In the genomic region with DNA sequence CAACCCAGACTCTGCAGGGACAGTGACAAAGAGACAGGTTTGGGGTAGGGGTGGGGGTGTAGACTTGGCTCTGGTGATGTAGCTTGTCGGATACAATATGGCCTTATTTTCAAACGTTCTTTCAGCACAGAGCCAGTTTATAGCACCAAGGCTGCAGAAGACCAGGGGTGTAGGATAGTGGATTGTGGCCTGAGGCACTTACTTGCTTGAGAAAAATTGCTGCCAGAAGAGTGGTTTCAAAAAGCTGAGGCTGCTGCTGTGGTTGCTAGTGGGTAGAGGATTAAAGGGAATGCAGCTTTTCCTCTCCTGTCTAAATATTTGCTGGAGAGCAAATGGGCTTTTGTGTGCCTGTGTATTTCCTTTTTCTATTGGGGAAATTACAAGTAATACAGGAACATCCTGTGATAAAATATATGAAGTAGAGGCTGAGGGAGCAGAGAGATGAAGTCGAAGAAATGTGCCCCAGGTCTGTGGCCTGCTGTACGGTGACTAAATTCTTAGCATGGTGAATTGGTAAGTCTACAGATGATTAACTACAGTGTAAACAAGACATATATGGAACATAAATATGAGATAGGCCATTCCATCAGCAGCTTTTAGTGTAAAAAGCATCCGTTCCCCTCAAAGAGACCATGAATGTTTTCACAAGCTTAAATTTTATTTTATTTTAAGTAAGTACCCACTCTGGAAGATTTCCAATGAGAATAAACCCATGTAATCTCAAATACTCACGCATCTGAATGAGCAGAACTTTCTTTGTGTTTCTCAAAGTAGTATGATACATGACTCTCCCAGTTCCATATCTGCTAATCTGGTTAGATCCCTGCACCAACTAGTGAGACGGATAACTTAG, we compare ENCODE assay signal across 10 cellular contexts.
DNase-seq lines count a peak whose midpoint lies in the region; ATAC-seq, FAIRE-seq and TF ChIP-seq lines count a peak whose summit lies in the region.
"Had no signal": no experiment of that assay in that cellular context is flagged by ENCODE, and none has a peak within 500 bp of the region (broad histone marks: within the 10 kb centered on the region; RNA-seq: fewer than 3 reads in every experiment).

No MANE protein-coding gene starts in this region.

- H3K9me1 ChIP-seq in endothelial cell of umbilical vein (replicated peaks; ENCODE audit: control insufficient read depth, extremely low read depth, insufficient read depth, low read length), result no peaks in the 10 kb centered on the region

- peaks cover 15% of the 10 kb centered on the region for H3K79me2 ChIP-seq in endothelial cell of umbilical vein (ENCODE audit: control insufficient read depth, insufficient read depth, low read length)
- peaks cover 48% of the 10 kb centered on the region for H3K79me2 ChIP-seq in smooth muscle cell (ENCODE audit: low read depth)

- DNase-seq in DMS 273 (lab: John Stamatoyannopoulos, UW; ENCODE audit: unreplicated experiment) (peak; percentile 6), DMS 273 treated with DMSO at 0.1 percent for 48 hours (lab: John Stamatoyannopoulos, UW) (no peak), endothelial cell of umbilical vein (ENCODE audit: low read depth, low spot score) (peak; percentile 60), smooth muscle cell (lab: John Stamatoyannopoulos, UW; ENCODE audit: unreplicated experiment) (no peak), GOT3 (lab: John Stamatoyannopoulos, UW) (no peak), NCI-H1694 treated with DMSO at 0.1 percent for 48 hours (lab: John Stamatoyannopoulos, UW) (no peak)
- DNase-seq in Jurkat, Clone E6-1 (ENCODE audit: low read depth, low spot score), result peak; percentile 39
- DNase-seq: brain microvascular endothelial cell had no signal

- H2AFZ ChIP-seq in endothelial cell of umbilical vein (ENCODE audit: low read depth, low read length) (no peak overlapping the region), smooth muscle cell (ENCODE audit: low read depth) (no peak overlapping the region)

- no TSS peak for BruUV-seq in endothelial cell of umbilical vein (replicated peaks; lab: Mats Ljungman, UMichigan)

- H3F3A ChIP-seq in smooth muscle cell (ENCODE audit: low read depth), result peaks cover 33% of the 10 kb centered on the region

- no peaks in the 10 kb centered on the region for H4K20me1 ChIP-seq in endothelial cell of umbilical vein (replicated peaks; ENCODE audit: control insufficient read depth, extremely low read depth, insufficient read depth, low read length)
- peaks cover 43% of the 10 kb centered on the region for H4K20me1 ChIP-seq in smooth muscle cell (ENCODE audit: low read depth)

- H3K4me3 ChIP-seq in Jurkat, Clone E6-1 (ENCODE audit: low read length), result no peak overlapping the region
- H3K4me3 ChIP-seq in endothelial cell of umbilical vein (replicated peaks in 1 of 3; ENCODE audit: insufficient read depth in 1 of 3, low read depth in 1 of 3, low read length in 3 of 3) (no peak overlapping the region), smooth muscle cell (peak overlapping the region; percentile 6)

- H3K36me3 ChIP-seq in endothelial cell of umbilical vein (ENCODE audit: control insufficient read depth in 2 of 2, extremely low read depth in 1 of 2, insufficient read depth in 2 of 2, low read length in 2 of 2) (no peaks in the 10 kb centered on the region), smooth muscle cell (ENCODE audit: low read depth) (no peaks in the 10 kb centered on the region)
- H3K36me3 ChIP-seq: brain microvascular endothelial cell had no signal

- peak overlapping the region; percentile 34 for H3K27ac ChIP-seq in endothelial cell of umbilical vein (ENCODE audit: insufficient read depth, low read depth, low read length)
- peak overlapping the region; percentile 80 for H3K27ac ChIP-seq in smooth muscle cell (ENCODE audit: low read depth)
- H3K27ac ChIP-seq: brain microvascular endothelial cell had no signal

- H3K4me2 ChIP-seq in endothelial cell of umbilical vein (ENCODE audit: insufficient read depth, low read length) (peak overlapping the region; percentile 46), smooth muscle cell (peak overlapping the region; percentile 76)

- TF ChIP-seq POLR2A in endothelial cell of umbilical vein (IDR thresholded peaks at IDR 0.05; ENCODE audit: low read depth, low read length), result no peak

- dilution Hi-C loops in endothelial cell of umbilical vein (cut with MboI; ENCODE audit: extremely low pct_ligation_motif_present, low sequenced_read_pairs), result no loop called here

- H3K9me3 ChIP-seq in endothelial cell of umbilical vein (replicated peaks; ENCODE audit: control insufficient read depth, insufficient read depth, low read length), result no peaks in the 10 kb centered on the region
- H3K9me3 ChIP-seq in smooth muscle cell (replicated peaks; ENCODE audit: low read depth), result no peaks in the 10 kb centered on the region

- POLR2A ChIA-PET in endothelial cell of umbilical vein (lab: Charles Lee), result no interaction called here

- FAIRE-seq in endothelial cell of umbilical vein (lab: Jason Lieb, UNC), result no peak
- FAIRE-seq: A204.1 had no signal

- CTCF ChIA-PET in endothelial cell of umbilical vein (lab: Charles Lee), result interaction anchor here (0.6 to 1.4 kb wide), 4 partner anchors 9 to 114 kb away, joined by 3 to 6 read pairs (median 3); no protein-coding TSS in a partner anchor

- H3K9ac ChIP-seq in endothelial cell of umbilical vein (replicated peaks; ENCODE audit: extremely low read depth, insufficient read depth, low read length) (no peak overlapping the region), smooth muscle cell (ENCODE audit: low read depth) (peak overlapping the region; percentile 10)

- H3K4me1 ChIP-seq in endothelial cell of umbilical vein (ENCODE audit: control insufficient read depth, extremely low read depth, insufficient read depth, low read length) (peaks cover 51% of the 10 kb centered on the region), smooth muscle cell (ENCODE audit: low read depth) (peaks cover 40% of the 10 kb centered on the region)

- 14% methylated on average over 7 of the region's 7 CpGs for WGBS in smooth muscle cell (ENCODE audit: low lambda C conversion rate)

- intact Hi-C loops in endothelial cell of umbilical vein (cut with micrococcal nuclease), result no loop called here

- no peaks in the 10 kb centered on the region for H3K27me3 ChIP-seq in endothelial cell of umbilical vein (ENCODE audit: control insufficient read depth in 2 of 2, insufficient read depth in 2 of 2, low read length in 2 of 2)
- H3K27me3 ChIP-seq in smooth muscle cell (ENCODE audit: low read depth), result no peaks in the 10 kb centered on the region
- H3K27me3 ChIP-seq: brain microvascular endothelial cell had no signal

- TF ChIP-seq CTCF in endothelial cell of umbilical vein (IDR thresholded peaks at IDR 0.05; ENCODE audit: extremely low read depth in 1 of 2, insufficient read depth in 1 of 2, low read depth in 1 of 2, low read length in 2 of 2), result no peak
- TF ChIP-seq CTCF in smooth muscle cell (IDR thresholded peaks at IDR 0.05; ENCODE audit: borderline replicate concordance, insufficient read depth, poor library complexity, severe bottlenecking), result no peak

- ATAC-seq in HG02623 (IDR thresholded peaks at IDR 0.05; ENCODE audit: unreplicated experiment), result no peak

TF ChIP-seq in endothelial cell of umbilical vein, 7 proteins besides CTCF, POLR2A, EP300 and RAD21:
- TF ChIP-seq MYC (IDR thresholded peaks at IDR 0.05; ENCODE audit: low read depth, low read length), result no peak
- TF ChIP-seq JUN (IDR thresholded peaks at IDR 0.05; ENCODE audit: borderline replicate concordance, insufficient read depth, insufficient read length, low read depth), result no peak
- TF ChIP-seq POLR2AphosphoS5 (IDR thresholded peaks at IDR 0.05; ENCODE audit: insufficient read depth, low read depth, low read length), result no peak
- TF ChIP-seq FOS (IDR thresholded peaks at IDR 0.05; ENCODE audit: borderline replicate concordance, insufficient read depth, low read length), result no peak
- TF ChIP-seq, protein P1, sequence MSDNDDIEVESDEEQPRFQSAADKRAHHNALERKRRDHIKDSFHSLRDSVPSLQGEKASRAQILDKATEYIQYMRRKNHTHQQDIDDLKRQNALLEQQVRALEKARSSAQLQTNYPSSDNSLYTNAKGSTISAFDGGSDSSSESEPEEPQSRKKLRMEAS (IDR thresholded peaks at IDR 0.05; ENCODE audit: insufficient read depth, insufficient read length), result no peak
- TF ChIP-seq GATA2 (IDR thresholded peaks at IDR 0.05; ENCODE audit: insufficient read depth, insufficient read length, low read depth, low read length), result peak; percentile 26

Comparison
In these comparisons a context has a peak if more than half of its experiments do, and no peak if none do; other contexts are left out.
1. DNase-seq: peak in DMS 273 (single experiment), Jurkat, Clone E6-1 (single experiment) and endothelial cell of umbilical vein (single experiment); none in DMS 273 treated with DMSO at 0.1 percent for 48 hours (single experiment), smooth muscle cell (single experiment), GOT3 (single experiment) and NCI-H1694 treated with DMSO at 0.1 percent for 48 hours (single experiment).